1 cellular context compared by ENCODE assay signal in the genomic region with DNA sequence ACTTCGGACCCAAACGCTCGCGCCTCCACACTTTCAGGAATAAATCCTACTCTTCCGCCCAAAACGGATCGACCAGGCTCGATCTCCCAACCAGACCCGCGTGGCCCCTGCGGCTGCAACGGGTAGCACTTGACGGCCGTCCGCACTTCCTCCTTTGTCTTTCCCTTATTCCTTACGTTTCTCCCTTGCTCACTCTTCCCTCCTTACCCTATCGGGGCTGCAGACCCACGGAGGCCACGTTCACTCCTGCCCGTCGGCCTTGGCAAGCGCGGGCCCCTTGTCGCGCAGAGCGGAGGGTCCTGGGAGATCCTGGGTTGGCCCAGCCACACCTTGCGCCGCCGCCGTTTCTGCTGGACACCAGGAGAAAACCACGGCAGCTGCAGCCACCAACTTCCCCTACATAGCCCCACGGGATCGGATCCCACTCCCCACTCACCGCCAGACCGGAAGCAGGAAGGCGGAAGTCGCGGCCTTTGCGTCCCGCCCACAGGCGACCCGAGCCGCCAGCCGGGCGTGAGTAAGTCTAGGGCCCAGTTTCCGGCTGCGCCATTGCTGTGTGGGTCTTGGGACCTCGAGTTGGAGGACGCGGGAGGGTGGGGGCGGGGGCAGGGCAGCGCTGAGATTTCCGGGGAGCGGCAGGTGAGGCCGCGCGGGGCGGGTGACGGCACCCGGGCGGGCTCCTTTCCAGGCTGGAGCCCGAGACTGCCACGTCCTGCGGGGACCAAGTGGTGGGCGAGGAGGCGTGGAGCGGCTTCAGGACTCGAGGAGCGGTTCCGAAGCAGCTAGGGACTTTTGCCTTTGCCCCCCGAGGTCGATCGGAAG.
TF ChIP-seq lines count a peak whose summit lies in the region.

Gene SMIM15 (minus strand): TSS at position 459 of the 822 bp plus-strand sequence. CDS start 2,297 bp downstream, outside the sequence.

TF ChIP-seq in HepG2, 621 proteins besides CTCF, POLR2A, EP300 and RAD21 (continued from another document and continues in another):
- TF ChIP-seq ZNF574 (CRISPR knock-in tag; IDR thresholded peaks at IDR 0.05) (peak; percentile 91), ZNF550 (CRISPR knock-in tag; IDR thresholded peaks at IDR 0.05; ENCODE audit: borderline replicate concordance) (no peak; the same call in 1 of the 2 replicates), U2AF2 (IDR thresholded peaks at IDR 0.05; ENCODE audit: low read depth, low read length) (no peak), ZNF235 (CRISPR knock-in tag; IDR thresholded peaks at IDR 0.05; ENCODE audit: borderline replicate concordance) (no peak), IKZF1 (IDR thresholded peaks at IDR 0.05) (no peak), FLYWCH1 (CRISPR knock-in tag; IDR thresholded peaks at IDR 0.05) (no peak), SATB2 (CRISPR knock-in tag; IDR thresholded peaks at IDR 0.05) (peak; percentile 69; the same call in 1 of the 2 replicates), ARID2 (CRISPR knock-in tag; IDR thresholded peaks at IDR 0.05; ENCODE audit: borderline replicate concordance) (no peak), KAT8 (CRISPR knock-in tag; IDR thresholded peaks at IDR 0.05) (peak; percentile 96), AGO2 (optimal IDR thresholded peaks at IDR 0.05; ENCODE audit: low read depth, low read length) (peak; percentile 92), SMC3 (IDR thresholded peaks at IDR 0.05; ENCODE audit: low read length) (no peak), ZNF317 (CRISPR knock-in tag; IDR thresholded peaks at IDR 0.05) (peak; percentile 42; the same call in 1 of the 2 replicates), REL (CRISPR knock-in tag; conservative IDR thresholded peaks at IDR 0.05) (peak; percentile 71), ATF7-NPFF (CRISPR knock-in tag; IDR thresholded peaks at IDR 0.05; ENCODE audit: low read depth) (peak; percentile 77), SUZ12 (IDR thresholded peaks at IDR 0.05; ENCODE audit: low read depth, low read length) (no peak), ZNF768 (CRISPR knock-in tag; IDR thresholded peaks at IDR 0.05) (peak; percentile 47; the same call in 1 of the 2 replicates), E2F1 (CRISPR knock-in tag; IDR thresholded peaks at IDR 0.05) (peak; percentile 67; the same call in 1 of the 2 replicates), FOXA3 (CRISPR knock-in tag; IDR thresholded peaks at IDR 0.05) (peak; percentile 49), ZSCAN30 (CRISPR knock-in tag; IDR thresholded peaks at IDR 0.05) (0 out of 2 replicates have a peak, but pooled peaks have one; percentile 16), ZNF275 (CRISPR knock-in tag; IDR thresholded peaks at IDR 0.05; ENCODE audit: borderline replicate concordance) (no peak), CHD4 (IDR thresholded peaks at IDR 0.05; ENCODE audit: borderline replicate concordance, low read length) (no peak), ADNP (CRISPR knock-in tag; IDR thresholded peaks at IDR 0.05) (no peak), GABPB1 (CRISPR knock-in tag; IDR thresholded peaks at IDR 0.05) (peak; percentile 98), BATF2 (CRISPR knock-in tag; IDR thresholded peaks at IDR 0.05) (0 out of 2 replicates have a peak, but pooled peaks have one; percentile 57), EHMT2 (IDR thresholded peaks at IDR 0.05; ENCODE audit: borderline replicate concordance, low read depth, low read length) (peak; percentile 54; the same call in 1 of the 2 replicates), ZNF598 (CRISPR knock-in tag; IDR thresholded peaks at IDR 0.05; ENCODE audit: borderline replicate concordance) (peak; percentile 91; the same call in 1 of the 2 replicates), TSC22D2 (CRISPR knock-in tag; IDR thresholded peaks at IDR 0.05; ENCODE audit: borderline replicate concordance) (no peak), ZMYM3 (CRISPR knock-in tag; IDR thresholded peaks at IDR 0.05) (0 out of 2 replicates have a peak, but pooled peaks have one; percentile 36), ZNF121 (CRISPR knock-in tag; IDR thresholded peaks at IDR 0.05) (no peak), KDM5B (CRISPR knock-in tag; IDR thresholded peaks at IDR 0.05; ENCODE audit: borderline replicate concordance) (peak; percentile 80; the same call in 1 of the 2 replicates), GTF2F1 (IDR thresholded peaks at IDR 0.05; ENCODE audit: low read length) (0 out of 2 replicates have a peak, but pooled peaks have one; percentile 33), IKZF5 (CRISPR knock-in tag; IDR thresholded peaks at IDR 0.05) (peak; percentile 55), ZSCAN25 (CRISPR knock-in tag; IDR thresholded peaks at IDR 0.05) (no peak), MIXL1 (CRISPR knock-in tag; IDR thresholded peaks at IDR 0.05) (no peak; the same call in 1 of the 2 replicates), ZNF232 (CRISPR knock-in tag; IDR thresholded peaks at IDR 0.05; ENCODE audit: borderline replicate concordance) (peak; percentile 20; the same call in 1 of the 2 replicates), SNAPC2 (CRISPR knock-in tag; IDR thresholded peaks at IDR 0.05) (0 out of 2 replicates have a peak, but pooled peaks have one; percentile 50), ZNF484 (CRISPR knock-in tag; IDR thresholded peaks at IDR 0.05; ENCODE audit: borderline replicate concordance, low read depth) (no peak)
- TF ChIP-seq, protein P1, sequence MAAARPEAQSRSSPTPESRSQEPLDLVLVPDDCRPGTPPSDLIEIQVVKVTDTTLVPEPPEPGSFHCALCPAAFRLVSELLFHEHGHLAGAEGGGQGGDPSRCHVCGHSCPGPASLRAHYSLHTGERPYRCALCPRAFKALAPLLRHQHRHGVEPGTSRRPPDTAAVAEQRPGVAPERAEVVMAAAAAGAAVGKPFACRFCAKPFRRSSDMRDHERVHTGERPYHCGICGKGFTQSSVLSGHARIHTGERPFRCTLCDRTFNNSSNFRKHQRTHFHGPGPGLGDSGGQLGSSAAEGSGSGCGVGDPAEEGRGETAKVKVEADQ (CRISPR knock-in tag; IDR thresholded peaks at IDR 0.05; ENCODE audit: borderline replicate concordance) = no peak
- TF ChIP-seq, protein P2, sequence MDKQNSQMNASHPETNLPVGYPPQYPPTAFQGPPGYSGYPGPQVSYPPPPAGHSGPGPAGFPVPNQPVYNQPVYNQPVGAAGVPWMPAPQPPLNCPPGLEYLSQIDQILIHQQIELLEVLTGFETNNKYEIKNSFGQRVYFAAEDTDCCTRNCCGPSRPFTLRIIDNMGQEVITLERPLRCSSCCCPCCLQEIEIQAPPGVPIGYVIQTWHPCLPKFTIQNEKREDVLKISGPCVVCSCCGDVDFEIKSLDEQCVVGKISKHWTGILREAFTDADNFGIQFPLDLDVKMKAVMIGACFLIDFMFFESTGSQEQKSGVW (CRISPR knock-in tag; IDR thresholded peaks at IDR 0.05; ENCODE audit: borderline replicate concordance) = no peak; the same call in 1 of the 2 replicates
- TF ChIP-seq, protein P3, sequence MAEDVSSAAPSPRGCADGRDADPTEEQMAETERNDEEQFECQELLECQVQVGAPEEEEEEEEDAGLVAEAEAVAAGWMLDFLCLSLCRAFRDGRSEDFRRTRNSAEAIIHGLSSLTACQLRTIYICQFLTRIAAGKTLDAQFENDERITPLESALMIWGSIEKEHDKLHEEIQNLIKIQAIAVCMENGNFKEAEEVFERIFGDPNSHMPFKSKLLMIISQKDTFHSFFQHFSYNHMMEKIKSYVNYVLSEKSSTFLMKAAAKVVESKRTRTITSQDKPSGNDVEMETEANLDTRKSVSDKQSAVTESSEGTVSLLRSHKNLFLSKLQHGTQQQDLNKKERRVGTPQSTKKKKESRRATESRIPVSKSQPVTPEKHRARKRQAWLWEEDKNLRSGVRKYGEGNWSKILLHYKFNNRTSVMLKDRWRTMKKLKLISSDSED (CRISPR knock-in tag; IDR thresholded peaks at IDR 0.05) = no peak
- TF ChIP-seq, protein P4, sequence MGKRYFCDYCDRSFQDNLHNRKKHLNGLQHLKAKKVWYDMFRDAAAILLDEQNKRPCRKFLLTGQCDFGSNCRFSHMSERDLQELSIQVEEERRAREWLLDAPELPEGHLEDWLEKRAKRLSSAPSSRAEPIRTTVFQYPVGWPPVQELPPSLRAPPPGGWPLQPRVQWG (CRISPR knock-in tag; IDR thresholded peaks at IDR 0.05; ENCODE audit: borderline replicate concordance, low read depth) = no peak
- TF ChIP-seq, protein P5, sequence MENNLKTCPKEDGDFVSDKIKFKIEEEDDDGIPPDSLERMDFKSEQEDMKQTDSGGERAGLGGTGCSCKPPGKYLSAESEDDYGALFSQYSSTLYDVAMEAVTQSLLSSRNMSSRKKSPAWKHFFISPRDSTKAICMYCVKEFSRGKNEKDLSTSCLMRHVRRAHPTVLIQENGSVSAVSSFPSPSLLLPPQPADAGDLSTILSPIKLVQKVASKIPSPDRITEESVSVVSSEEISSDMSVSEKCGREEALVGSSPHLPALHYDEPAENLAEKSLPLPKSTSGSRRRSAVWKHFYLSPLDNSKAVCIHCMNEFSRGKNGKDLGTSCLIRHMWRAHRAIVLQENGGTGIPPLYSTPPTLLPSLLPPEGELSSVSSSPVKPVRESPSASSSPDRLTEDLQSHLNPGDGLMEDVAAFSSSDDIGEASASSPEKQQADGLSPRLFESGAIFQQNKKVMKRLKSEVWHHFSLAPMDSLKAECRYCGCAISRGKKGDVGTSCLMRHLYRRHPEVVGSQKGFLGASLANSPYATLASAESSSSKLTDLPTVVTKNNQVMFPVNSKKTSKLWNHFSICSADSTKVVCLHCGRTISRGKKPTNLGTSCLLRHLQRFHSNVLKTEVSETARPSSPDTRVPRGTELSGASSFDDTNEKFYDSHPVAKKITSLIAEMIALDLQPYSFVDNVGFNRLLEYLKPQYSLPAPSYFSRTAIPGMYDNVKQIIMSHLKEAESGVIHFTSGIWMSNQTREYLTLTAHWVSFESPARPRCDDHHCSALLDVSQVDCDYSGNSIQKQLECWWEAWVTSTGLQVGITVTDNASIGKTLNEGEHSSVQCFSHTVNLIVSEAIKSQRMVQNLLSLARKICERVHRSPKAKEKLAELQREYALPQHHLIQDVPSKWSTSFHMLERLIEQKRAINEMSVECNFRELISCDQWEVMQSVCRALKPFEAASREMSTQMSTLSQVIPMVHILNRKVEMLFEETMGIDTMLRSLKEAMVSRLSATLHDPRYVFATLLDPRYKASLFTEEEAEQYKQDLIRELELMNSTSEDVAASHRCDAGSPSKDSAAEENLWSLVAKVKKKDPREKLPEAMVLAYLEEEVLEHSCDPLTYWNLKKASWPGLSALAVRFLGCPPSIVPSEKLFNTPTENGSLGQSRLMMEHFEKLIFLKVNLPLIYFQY (CRISPR knock-in tag; IDR thresholded peaks at IDR 0.05; ENCODE audit: borderline replicate concordance) = peak; percentile 84; the same call in 1 of the 2 replicates
- TF ChIP-seq, protein P6, sequence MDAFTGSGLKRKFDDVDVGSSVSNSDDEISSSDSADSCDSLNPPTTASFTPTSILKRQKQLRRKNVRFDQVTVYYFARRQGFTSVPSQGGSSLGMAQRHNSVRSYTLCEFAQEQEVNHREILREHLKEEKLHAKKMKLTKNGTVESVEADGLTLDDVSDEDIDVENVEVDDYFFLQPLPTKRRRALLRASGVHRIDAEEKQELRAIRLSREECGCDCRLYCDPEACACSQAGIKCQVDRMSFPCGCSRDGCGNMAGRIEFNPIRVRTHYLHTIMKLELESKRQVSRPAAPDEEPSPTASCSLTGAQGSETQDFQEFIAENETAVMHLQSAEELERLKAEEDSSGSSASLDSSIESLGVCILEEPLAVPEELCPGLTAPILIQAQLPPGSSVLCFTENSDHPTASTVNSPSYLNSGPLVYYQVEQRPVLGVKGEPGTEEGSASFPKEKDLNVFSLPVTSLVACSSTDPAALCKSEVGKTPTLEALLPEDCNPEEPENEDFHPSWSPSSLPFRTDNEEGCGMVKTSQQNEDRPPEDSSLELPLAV (CRISPR knock-in tag; conservative IDR thresholded peaks at IDR 0.05; ENCODE audit: low read depth) = no peak
